Comparison of ENCODE assay signal across 8 cellular contexts in genomic region chr10:5447071-5447470, GRCh38. TPM values are rescaled to one million over a fixed set of nuclear protein-coding genes. Genes with fewer than 3 reads are reported as not detected.
DNase-seq lines count a peak whose midpoint lies in the region; ATAC-seq and TF ChIP-seq lines count a peak whose summit lies in the region.

No MANE protein-coding gene starts in this region.

- H3K4ac ChIP-seq in trophoblast cell (ENCODE audit: low read depth, low read length): no peak overlapping the region

- peaks cover 7% of the 10 kb centered on the region for H3K79me1 ChIP-seq in trophoblast cell (ENCODE audit: low read length)

- WGBS in trophoblast cell (ENCODE audit: extremely low coverage, insufficient coverage, insufficient read length): no CpG with 5 or more reads among the region's 3 CpGs

- H3K79me2 ChIP-seq in DOHH2 (ENCODE audit: control insufficient read depth, low read length) (peaks cover 49% of the 10 kb centered on the region), trophoblast cell (ENCODE audit: control insufficient read depth, insufficient read depth, low read length, poor library complexity) (peaks cover 12% of the 10 kb centered on the region)

- intact Hi-C loops in Panc1 (cut with micrococcal nuclease; ENCODE audit: unreplicated experiment): no loop called here

- H3K14ac ChIP-seq in trophoblast cell (ENCODE audit: low read length): no peak overlapping the region

- no peak overlapping the region for H2BK120ac ChIP-seq in trophoblast cell (ENCODE audit: insufficient read depth, low read length, poor library complexity)

- no TSS peak for BruUV-seq in Panc1 (replicated peaks; lab: Mats Ljungman, UMichigan)

- in situ Hi-C loops in Panc1 (cut with HindIII; ENCODE audit: low pct_unique_long_range_greater_than_20kb, low sequenced_read_pairs): no loop called here

- H2AK5ac ChIP-seq in trophoblast cell (ENCODE audit: low read length): no peak overlapping the region

- H3K4me3 ChIP-seq in DOHH2 (ENCODE audit: low read length): peak overlapping the region; percentile 74
- peak overlapping the region; percentile 44 to 67; a peak in 3 of 4 replicates for H3K4me3 ChIP-seq in Panc1 (ENCODE audit: low read depth in 2 of 2, low read length in 2 of 2)
- no peak overlapping the region for H3K4me3 ChIP-seq in trophoblast cell (ENCODE audit: low read depth, low read length)

- no peak for TF ChIP-seq POLR2A in erythroblast (IDR thresholded peaks at IDR 0.05; ENCODE audit: low read length)

- ATAC-seq in Panc1 (no peak), HG02763 (IDR thresholded peaks at IDR 0.05; ENCODE audit: unreplicated experiment) (no peak), HG03025 (IDR thresholded peaks at IDR 0.05; ENCODE audit: low FRiP score, unreplicated experiment) (no peak), HG03196 (IDR thresholded peaks at IDR 0.05; ENCODE audit: unreplicated experiment) (no peak), GM19023 (IDR thresholded peaks at IDR 0.05; ENCODE audit: unreplicated experiment) (no peak)

- CTCF ChIA-PET in Panc1 (lab: Charles Lee): interaction anchor here (1.2 kb wide), 1 partner anchor 176 kb away, joined by 3 read pairs; no protein-coding TSS in a partner anchor

- H3K27me3 ChIP-seq in DOHH2 (ENCODE audit: control insufficient read depth, low read length) (no peaks in the 10 kb centered on the region), Panc1 (ENCODE audit: control insufficient read depth, insufficient read depth, low read length) (no peaks in the 10 kb centered on the region), trophoblast cell (ENCODE audit: insufficient read depth, low read length) (no peaks in the 10 kb centered on the region)

- H3K4me1 ChIP-seq in DOHH2 (ENCODE audit: control insufficient read depth, low read length) (peaks cover 40% of the 10 kb centered on the region), Panc1 (ENCODE audit: control insufficient read depth, insufficient read depth, low read length) (peaks cover 13% of the 10 kb centered on the region), trophoblast cell (ENCODE audit: control insufficient read depth in 1 of 2, insufficient read depth in 2 of 2, low read length in 2 of 2) (no peaks in the 10 kb centered on the region)

- no peak overlapping the region for H4K12ac ChIP-seq in trophoblast cell (ENCODE audit: low read depth, low read length)

- no peak for DNase-seq in Panc1 (ENCODE audit: low read depth, low spot score)
- peak; percentile 15 to 45 for DNase-seq in erythroblast (lab: John Stamatoyannopoulos, UW)
- peak in 1 of 2 donors; percentile 61 for DNase-seq in trophoblast cell

- no peak overlapping the region for H2BK12ac ChIP-seq in trophoblast cell (ENCODE audit: low read length)

- TF ChIP-seq CTCF in DOHH2 (IDR thresholded peaks at IDR 0.05; ENCODE audit: low read depth, low read length, poor library complexity, severe bottlenecking): no peak
- no peak for TF ChIP-seq CTCF in Panc1 (IDR thresholded peaks at IDR 0.05)

- H4K8ac ChIP-seq in trophoblast cell (ENCODE audit: low read depth, low read length): no peak overlapping the region

- H3F3A ChIP-seq in DOHH2 (ENCODE audit: control insufficient read depth, insufficient read depth): no peaks in the 10 kb centered on the region; the same call in 1 of the 2 replicates

- H3K36me3 ChIP-seq in DOHH2 (ENCODE audit: control insufficient read depth, low read length): peaks cover 30% of the 10 kb centered on the region
- H3K36me3 ChIP-seq in Panc1 (ENCODE audit: control insufficient read depth, insufficient read depth, low read length): no peaks in the 10 kb centered on the region
- peaks cover 0 to 2% of the 10 kb centered on the region in 2 experiments for H3K36me3 ChIP-seq in trophoblast cell (ENCODE audit: control insufficient read depth in 1 of 2, insufficient read depth in 2 of 2, low read length in 2 of 2)

- no peak overlapping the region for H3K9ac ChIP-seq in trophoblast cell (ENCODE audit: low read length)

- no peak overlapping the region for H2BK5ac ChIP-seq in trophoblast cell (ENCODE audit: low read depth, low read length, poor library complexity)

- no peaks in the 10 kb centered on the region for H3K9me2 ChIP-seq in DOHH2 (replicated peaks; ENCODE audit: control insufficient read depth, low read length)

- H3K18ac ChIP-seq in trophoblast cell (ENCODE audit: low read length): no peak overlapping the region

- no peak overlapping the region for H3K23ac ChIP-seq in trophoblast cell (ENCODE audit: low read length)

- H2AFZ ChIP-seq in trophoblast cell (ENCODE audit: insufficient read depth, low read length, poor library complexity): no peak overlapping the region

- H4K20me1 ChIP-seq in DOHH2 (ENCODE audit: control insufficient read depth, insufficient read depth, low read depth, low read length): 0 out of 2 replicates have a peak, but pooled peaks cover 3% of the 10 kb centered on the region

- no peak overlapping the region for H4K91ac ChIP-seq in trophoblast cell (ENCODE audit: low read depth, low read length)

- POLR2A ChIA-PET in Panc1 (lab: Charles Lee): no interaction called here

- H3K27ac ChIP-seq in DOHH2 (ENCODE audit: low read depth, low read length) (no peak overlapping the region), Panc1 (ENCODE audit: low read length) (peak overlapping the region; percentile 74), trophoblast cell (ENCODE audit: low read depth, low read length) (peak overlapping the region; percentile 53)

- H3K4me2 ChIP-seq in DOHH2 (ENCODE audit: low read length) (peak overlapping the region; percentile 82), trophoblast cell (ENCODE audit: low read length) (no peak overlapping the region)

- H3K9me3 ChIP-seq in DOHH2 (ENCODE audit: control insufficient read depth, insufficient read depth, low read length) (no peaks in the 10 kb centered on the region), Panc1 (ENCODE audit: control insufficient read depth, insufficient read depth, low read depth, low read length) (no peaks in the 10 kb centered on the region), trophoblast cell (ENCODE audit: insufficient read depth, low read depth, low read length) (no peaks in the 10 kb centered on the region)

RNA-seq across cellular contexts. Expression of gene NET1, which starts 34.7 kb away (rescaled TPM):
- total RNA-seq in Panc1 (2021; ENCODE audit: unreplicated experiment): 28.6 TPM
- polyA plus RNA-seq in Panc1 (2012; ENCODE audit: insufficient read length): 18.6 TPM
- 234 and 252 TPM in 2 replicates for polyA plus RNA-seq in trophoblast cell (2013)

RNA-seq across cellular contexts. Expression of gene TUBAL3, which starts 42.4 kb away (rescaled TPM):
- total RNA-seq in Panc1 (2021; ENCODE audit: unreplicated experiment): not detected
- polyA plus RNA-seq in Panc1 (2012; ENCODE audit: insufficient read length): not detected
- 0.67 and 0.74 TPM in 2 replicates for polyA plus RNA-seq in trophoblast cell (2013)

RNA-seq across cellular contexts. Expression of gene CALML5, which starts 52.3 kb away (rescaled TPM):
- not detected for total RNA-seq in Panc1 (2021; ENCODE audit: unreplicated experiment)
- not detected for polyA plus RNA-seq in Panc1 (2012; ENCODE audit: insufficient read length)
- 0.07 and 0.14 TPM in 2 replicates for polyA plus RNA-seq in trophoblast cell (2013)
